1 cellular context compared by ENCODE assay signal in the genomic region with DNA sequence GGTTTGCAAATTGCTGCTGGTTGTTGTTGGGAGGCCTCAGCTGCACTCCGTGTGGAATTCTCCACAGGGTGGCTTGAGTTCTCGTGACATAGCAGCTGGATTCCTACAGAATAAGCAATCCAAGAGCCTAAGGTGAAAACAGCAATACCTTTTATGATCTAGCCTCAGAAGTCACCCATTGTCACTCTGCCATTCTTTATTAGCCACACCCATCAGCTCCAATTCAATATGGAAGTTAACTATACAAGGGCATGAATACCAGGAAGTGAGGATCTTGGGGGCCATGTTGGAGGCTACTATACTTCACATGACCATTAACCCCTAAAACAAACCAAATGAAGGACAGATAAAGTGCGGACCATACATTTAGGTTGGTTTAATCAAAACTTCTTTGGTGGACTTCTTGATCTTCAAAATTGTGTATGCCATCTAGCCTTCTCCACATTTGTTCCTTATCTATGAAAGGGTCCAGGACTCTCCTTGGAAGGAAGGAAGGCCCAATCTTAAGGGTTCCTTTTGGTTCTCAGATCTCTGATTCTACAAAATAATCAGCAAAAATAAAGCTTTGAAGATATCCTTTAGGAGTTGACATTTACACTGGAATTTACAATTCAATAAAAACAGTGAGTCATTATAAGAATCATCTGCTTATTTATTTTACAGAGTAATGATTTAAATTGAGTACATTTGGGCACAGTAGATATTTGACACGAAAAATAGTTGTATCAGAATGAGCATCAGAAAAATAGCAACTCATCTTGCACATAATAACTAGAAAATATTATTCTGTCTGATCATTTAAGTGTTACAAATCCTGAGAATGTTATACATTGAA.
TF ChIP-seq lines count a peak whose summit lies in the region.

No MANE protein-coding gene starts in this region.

TF ChIP-seq in HCT116, 20 proteins besides CTCF, POLR2A, EP300 and RAD21 (continued from another document):
- TF ChIP-seq, protein P1, sequence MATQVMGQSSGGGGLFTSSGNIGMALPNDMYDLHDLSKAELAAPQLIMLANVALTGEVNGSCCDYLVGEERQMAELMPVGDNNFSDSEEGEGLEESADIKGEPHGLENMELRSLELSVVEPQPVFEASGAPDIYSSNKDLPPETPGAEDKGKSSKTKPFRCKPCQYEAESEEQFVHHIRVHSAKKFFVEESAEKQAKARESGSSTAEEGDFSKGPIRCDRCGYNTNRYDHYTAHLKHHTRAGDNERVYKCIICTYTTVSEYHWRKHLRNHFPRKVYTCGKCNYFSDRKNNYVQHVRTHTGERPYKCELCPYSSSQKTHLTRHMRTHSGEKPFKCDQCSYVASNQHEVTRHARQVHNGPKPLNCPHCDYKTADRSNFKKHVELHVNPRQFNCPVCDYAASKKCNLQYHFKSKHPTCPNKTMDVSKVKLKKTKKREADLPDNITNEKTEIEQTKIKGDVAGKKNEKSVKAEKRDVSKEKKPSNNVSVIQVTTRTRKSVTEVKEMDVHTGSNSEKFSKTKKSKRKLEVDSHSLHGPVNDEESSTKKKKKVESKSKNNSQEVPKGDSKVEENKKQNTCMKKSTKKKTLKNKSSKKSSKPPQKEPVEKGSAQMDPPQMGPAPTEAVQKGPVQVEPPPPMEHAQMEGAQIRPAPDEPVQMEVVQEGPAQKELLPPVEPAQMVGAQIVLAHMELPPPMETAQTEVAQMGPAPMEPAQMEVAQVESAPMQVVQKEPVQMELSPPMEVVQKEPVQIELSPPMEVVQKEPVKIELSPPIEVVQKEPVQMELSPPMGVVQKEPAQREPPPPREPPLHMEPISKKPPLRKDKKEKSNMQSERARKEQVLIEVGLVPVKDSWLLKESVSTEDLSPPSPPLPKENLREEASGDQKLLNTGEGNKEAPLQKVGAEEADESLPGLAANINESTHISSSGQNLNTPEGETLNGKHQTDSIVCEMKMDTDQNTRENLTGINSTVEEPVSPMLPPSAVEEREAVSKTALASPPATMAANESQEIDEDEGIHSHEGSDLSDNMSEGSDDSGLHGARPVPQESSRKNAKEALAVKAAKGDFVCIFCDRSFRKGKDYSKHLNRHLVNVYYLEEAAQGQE (IDR thresholded peaks at IDR 0.05; ENCODE audit: low read depth): no peak
- TF ChIP-seq, protein P2, sequence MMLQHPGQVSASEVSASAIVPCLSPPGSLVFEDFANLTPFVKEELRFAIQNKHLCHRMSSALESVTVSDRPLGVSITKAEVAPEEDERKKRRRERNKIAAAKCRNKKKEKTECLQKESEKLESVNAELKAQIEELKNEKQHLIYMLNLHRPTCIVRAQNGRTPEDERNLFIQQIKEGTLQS (IDR thresholded peaks at IDR 0.05): no peak
- TF ChIP-seq FOSL1 (IDR thresholded peaks at IDR 0.05; ENCODE audit: low read depth) (no peak), ZFX (IDR thresholded peaks at IDR 0.05) (no peak), JUND (IDR thresholded peaks at IDR 0.05) (no peak), CEBPB (IDR thresholded peaks at IDR 0.05; ENCODE audit: low read depth) (no peak), TCF7L2 (IDR thresholded peaks at IDR 0.05; ENCODE audit: borderline replicate concordance, extremely low read depth, insufficient read depth, insufficient read length) (no peak), YY1 (IDR thresholded peaks at IDR 0.05; ENCODE audit: extremely low read depth, insufficient replicate concordance, low read depth, low read length) (no peak), EZH2 (IDR thresholded peaks at IDR 0.05) (no peak), SIN3A (IDR thresholded peaks at IDR 0.05; ENCODE audit: low read depth) (no peak)
- TF ChIP-seq, protein P3, sequence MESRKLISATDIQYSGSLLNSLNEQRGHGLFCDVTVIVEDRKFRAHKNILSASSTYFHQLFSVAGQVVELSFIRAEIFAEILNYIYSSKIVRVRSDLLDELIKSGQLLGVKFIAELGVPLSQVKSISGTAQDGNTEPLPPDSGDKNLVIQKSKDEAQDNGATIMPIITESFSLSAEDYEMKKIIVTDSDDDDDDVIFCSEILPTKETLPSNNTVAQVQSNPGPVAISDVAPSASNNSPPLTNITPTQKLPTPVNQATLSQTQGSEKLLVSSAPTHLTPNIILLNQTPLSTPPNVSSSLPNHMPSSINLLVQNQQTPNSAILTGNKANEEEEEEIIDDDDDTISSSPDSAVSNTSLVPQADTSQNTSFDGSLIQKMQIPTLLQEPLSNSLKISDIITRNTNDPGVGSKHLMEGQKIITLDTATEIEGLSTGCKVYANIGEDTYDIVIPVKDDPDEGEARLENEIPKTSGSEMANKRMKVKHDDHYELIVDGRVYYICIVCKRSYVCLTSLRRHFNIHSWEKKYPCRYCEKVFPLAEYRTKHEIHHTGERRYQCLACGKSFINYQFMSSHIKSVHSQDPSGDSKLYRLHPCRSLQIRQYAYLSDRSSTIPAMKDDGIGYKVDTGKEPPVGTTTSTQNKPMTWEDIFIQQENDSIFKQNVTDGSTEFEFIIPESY (IDR thresholded peaks at IDR 0.05; ENCODE audit: extremely low read depth, insufficient replicate concordance, low read length): no peak
